1 cellular context compared by ENCODE assay signal in genomic region chr6:15501806-15502450, GRCh38.
TF ChIP-seq lines count a peak whose summit lies in the region.

No MANE protein-coding gene starts in this region.

TF ChIP-seq in GM23338, 12 proteins besides CTCF, POLR2A, EP300 and RAD21 (continued from another document):
- TF ChIP-seq ZNF462 (CRISPR knock-in tag; IDR thresholded peaks at IDR 0.05) (no peak), POLR2AphosphoS5 (IDR thresholded peaks at IDR 0.05; ENCODE audit: low read depth) (no peak; the same call in 1 of the 2 replicates), REST (IDR thresholded peaks at IDR 0.05; ENCODE audit: unreplicated experiment) (no peak)
